Comparison of ENCODE assay signal across 10 cellular contexts in genomic region chr20:24994186-24994465, GRCh38. TPM values are rescaled to one million over a fixed set of nuclear protein-coding genes. Genes with fewer than 3 reads are reported as not detected.
A peak's percentile ranks its signal among the peaks of the same experiment; 100 is the strongest.
DNase-seq lines count a peak whose midpoint lies in the region; ATAC-seq and TF ChIP-seq lines count a peak whose summit lies in the region.
"Had no signal": no experiment of that assay in that cellular context is flagged by ENCODE, and none has a peak within 500 bp of the region (broad histone marks: within the 10 kb centered on the region; RNA-seq: fewer than 3 reads in every experiment).

No MANE protein-coding gene starts in this region.

- peaks cover 36% of the 10 kb centered on the region for H3K4me1 Mint-ChIP-seq in activated naive CD8-positive, alpha-beta T cell treated with anti-CD3 and anti-CD28 coated beads, Interleukin-2, amount 10 ng/mL, durations not matched to agents 7 days and 5 days
- H3K4me1 Mint-ChIP-seq in activated naive CD8-positive, alpha-beta T cell treated with anti-CD3 and anti-CD28 coated beads, Interleukin-2, amount 50 U/mL, for 24 hours, result peaks cover 42% of the 10 kb centered on the region
- peaks cover 30% of the 10 kb centered on the region for H3K4me1 Mint-ChIP-seq in WTC11

- H3K27me3 ChIP-seq in gastroesophageal sphincter (no peaks in the 10 kb centered on the region), thyroid gland (no peaks in the 10 kb centered on the region)
- H3K27me3 ChIP-seq: BE2C had no signal

- no peaks in the 10 kb centered on the region for H3K9me3 ChIP-seq in gastroesophageal sphincter
- H3K9me3 ChIP-seq in thyroid gland, result no peaks in the 10 kb centered on the region
- H3K9me3 ChIP-seq: BE2C had no signal

- no peak for DNase-seq in activated naive CD8-positive, alpha-beta T cell treated with anti-CD3 and anti-CD28 coated beads, Interleukin-2, amount 10 ng/mL, durations not matched to agents 7 days and 5 days
- DNase-seq in activated naive CD8-positive, alpha-beta T cell treated with anti-CD3 and anti-CD28 coated beads, Interleukin-2, amount 50 U/mL, for 24 hours, result no peak
- DNase-seq in WTC11 (ENCODE audit: low spot score) (no peak), thyroid gland (no peak), RWPE1 (ENCODE audit: low spot score) (no peak)

- peak overlapping the region in 3 of 4 donors; percentile 95 to 96 (median 95) for H3K27ac ChIP-seq in gastroesophageal sphincter
- H3K27ac ChIP-seq in thyroid gland, result peak overlapping the region; percentile 16 to 95 (median 88)
- H3K27ac ChIP-seq in RWPE1, result no peak overlapping the region

- TF ChIP-seq CTCF in WTC11 (IDR thresholded peaks at IDR 0.05) (no peak), gastroesophageal sphincter (IDR thresholded peaks at IDR 0.05) (no peak), thyroid gland (IDR thresholded peaks at IDR 0.05) (no peak), RWPE1 (conservative IDR thresholded peaks at IDR 0.05; ENCODE audit: low read depth) (no peak)

- no peak for ATAC-seq in activated naive CD8-positive, alpha-beta T cell treated with anti-CD3 and anti-CD28 coated beads, Interleukin-2, amount 10 ng/mL, durations not matched to agents 7 days and 5 days (ENCODE audit: low read depth)
- no peak for ATAC-seq in activated naive CD8-positive, alpha-beta T cell treated with anti-CD3 and anti-CD28 coated beads, Interleukin-2, amount 50 U/mL, for 24 hours
- ATAC-seq in WTC11 (no peak), gastroesophageal sphincter (no peak), GM21528 (IDR thresholded peaks at IDR 0.05; ENCODE audit: low FRiP score, unreplicated experiment) (no peak), GM21619 (IDR thresholded peaks at IDR 0.05; ENCODE audit: unreplicated experiment) (no peak)

- no peak for TF ChIP-seq EP300 in gastroesophageal sphincter (IDR thresholded peaks at IDR 0.05)

- H3K4me3 Mint-ChIP-seq in activated naive CD8-positive, alpha-beta T cell treated with anti-CD3 and anti-CD28 coated beads, Interleukin-2, amount 10 ng/mL, durations not matched to agents 7 days and 5 days, result peak overlapping the region; percentile 6
- H3K4me3 Mint-ChIP-seq in activated naive CD8-positive, alpha-beta T cell treated with anti-CD3 and anti-CD28 coated beads, Interleukin-2, amount 50 U/mL, for 24 hours, result no peak overlapping the region
- peak overlapping the region; percentile 27 for H3K4me3 Mint-ChIP-seq in WTC11

- no CpG with 5 or more reads among the region's 1 CpG for WGBS in gastroesophageal sphincter (ENCODE audit: low coverage in 1 of 2), 2 donors
- 79 to 88% methylated on average over 1 of the region's 1 CpG for WGBS in thyroid gland, 2 donors

- intact Hi-C loops in thyroid gland (cut with DNase I), result loop anchor here (2.0 to 5.0 kb wide), 2 partner anchors 185 to 403 kb away; no protein-coding TSS in a partner anchor

- H3K36me3 ChIP-seq in gastroesophageal sphincter (no peaks in the 10 kb centered on the region), thyroid gland (no peaks in the 10 kb centered on the region)
- H3K36me3 ChIP-seq: BE2C had no signal

- peaks cover 8% of the 10 kb centered on the region for H3K36me3 Mint-ChIP-seq in activated naive CD8-positive, alpha-beta T cell treated with anti-CD3 and anti-CD28 coated beads, Interleukin-2, amount 10 ng/mL, durations not matched to agents 7 days and 5 days
- H3K36me3 Mint-ChIP-seq in activated naive CD8-positive, alpha-beta T cell treated with anti-CD3 and anti-CD28 coated beads, Interleukin-2, amount 50 U/mL, for 24 hours (ENCODE audit: low read depth), result peaks cover 4% of the 10 kb centered on the region
- no peaks in the 10 kb centered on the region for H3K36me3 Mint-ChIP-seq in WTC11

- POLR2A ChIA-PET in activated naive CD8-positive, alpha-beta T cell treated with anti-CD3 and anti-CD28 coated beads, Interleukin-2, amount 10 ng/mL, durations not matched to agents 7 days and 5 days (lab: Charles Lee), result interaction anchor here (1.3 to 3.9 kb wide), 3 partner anchors 45 to 71 kb away, joined by 4 to 32 read pairs (median 10); partner anchors contain the start of genes ACSS1 and CST7
- POLR2A ChIA-PET in WTC11 (lab: Charles Lee) (no interaction called here), RWPE1 (lab: Yijun Ruan, JAX; ENCODE audit: low non-redundant PET) (no interaction called here)

- peaks cover 8% of the 10 kb centered on the region for H3K27me3 Mint-ChIP-seq in activated naive CD8-positive, alpha-beta T cell treated with anti-CD3 and anti-CD28 coated beads, Interleukin-2, amount 10 ng/mL, durations not matched to agents 7 days and 5 days
- H3K27me3 Mint-ChIP-seq in activated naive CD8-positive, alpha-beta T cell treated with anti-CD3 and anti-CD28 coated beads, Interleukin-2, amount 50 U/mL, for 24 hours, result no peaks in the 10 kb centered on the region
- H3K27me3 Mint-ChIP-seq in WTC11 (ENCODE audit: low read depth), result no peaks in the 10 kb centered on the region; the same call in none of the 2 replicates

- H3K4me1 ChIP-seq in gastroesophageal sphincter (peaks cover 0 to 59% (median 22%) of the 10 kb centered on the region in 3 donors), thyroid gland (peaks cover 45 to 56% of the 10 kb centered on the region in 2 donors)
- H3K4me1 ChIP-seq: BE2C had no signal

- TF ChIP-seq POLR2A in gastroesophageal sphincter (IDR thresholded peaks at IDR 0.05), result no peak
- TF ChIP-seq POLR2A in thyroid gland (IDR thresholded peaks at IDR 0.05), result no peak

- H3K4me3 ChIP-seq in gastroesophageal sphincter (no peak overlapping the region), thyroid gland (replicated peaks in 1 of 3) (no peak overlapping the region)

- CTCF ChIA-PET in WTC11 (lab: Charles Lee) (interaction anchor here (0.8 to 3.3 kb wide), 7 partner anchors 63 to 205 kb away, joined by 3 to 26 read pairs (median 5); no protein-coding TSS in a partner anchor), RWPE1 (lab: Yijun Ruan, JAX) (interaction anchor here (0.5 to 3.7 kb wide), 7 partner anchors 12 to 1645 kb away, joined by 3 to 53 read pairs (median 5); partner anchors contain the start of gene ACSS1)

- peak overlapping the region; percentile 19 for H3K27ac Mint-ChIP-seq in activated naive CD8-positive, alpha-beta T cell treated with anti-CD3 and anti-CD28 coated beads, Interleukin-2, amount 10 ng/mL, durations not matched to agents 7 days and 5 days
- H3K27ac Mint-ChIP-seq in activated naive CD8-positive, alpha-beta T cell treated with anti-CD3 and anti-CD28 coated beads, Interleukin-2, amount 50 U/mL, for 24 hours, result no peak overlapping the region
- no peak overlapping the region for H3K27ac Mint-ChIP-seq in WTC11

- H3K9me3 Mint-ChIP-seq in activated naive CD8-positive, alpha-beta T cell treated with anti-CD3 and anti-CD28 coated beads, Interleukin-2, amount 10 ng/mL, durations not matched to agents 7 days and 5 days, result no peaks in the 10 kb centered on the region
- no peaks in the 10 kb centered on the region for H3K9me3 Mint-ChIP-seq in activated naive CD8-positive, alpha-beta T cell treated with anti-CD3 and anti-CD28 coated beads, Interleukin-2, amount 50 U/mL, for 24 hours
- no peaks in the 10 kb centered on the region for H3K9me3 Mint-ChIP-seq in WTC11

TF ChIP-seq in WTC11, 78 proteins besides CTCF, POLR2A, EP300 and RAD21 (continues in another document):
- TF ChIP-seq ATF3 (CRISPR knock-in tag; conservative IDR thresholded peaks at IDR 0.05) (no peak), FOXJ3 (CRISPR knock-in tag; IDR thresholded peaks at IDR 0.05; ENCODE audit: borderline replicate concordance) (no peak), NFYB (CRISPR knock-in tag; conservative IDR thresholded peaks at IDR 0.05; ENCODE audit: low read depth) (no peak), ZNF219 (CRISPR knock-in tag; IDR thresholded peaks at IDR 0.05; ENCODE audit: borderline replicate concordance) (no peak), MYBL2 (CRISPR knock-in tag; IDR thresholded peaks at IDR 0.05) (no peak), ATF1 (CRISPR knock-in tag; IDR thresholded peaks at IDR 0.05) (no peak), MLX (CRISPR knock-in tag; IDR thresholded peaks at IDR 0.05) (no peak), ZNF317 (CRISPR knock-in tag; IDR thresholded peaks at IDR 0.05; ENCODE audit: borderline replicate concordance, low read depth) (no peak), ZSCAN18 (CRISPR knock-in tag; IDR thresholded peaks at IDR 0.05) (no peak), JUN (CRISPR knock-in tag; IDR thresholded peaks at IDR 0.05) (no peak), SMAD4 (CRISPR knock-in tag; IDR thresholded peaks at IDR 0.05) (no peak), CREM (CRISPR knock-in tag; IDR thresholded peaks at IDR 0.05) (no peak), NFE2L1 (CRISPR knock-in tag; IDR thresholded peaks at IDR 0.05) (no peak), GABPB1 (CRISPR knock-in tag; IDR thresholded peaks at IDR 0.05) (no peak), TEAD1 (CRISPR knock-in tag; IDR thresholded peaks at IDR 0.05) (no peak)

RNA-seq across cellular contexts. Expression of gene APMAP, which starts 1.6 kb away (rescaled TPM):
- 10 to 100 TPM; 60.7 to 64.6 TPM for total RNA-seq in activated naive CD8-positive, alpha-beta T cell treated with anti-CD3 and anti-CD28 coated beads, Interleukin-2, amount 10 ng/mL, durations not matched to agents 7 days and 5 days
- total RNA-seq in WTC11 (2021) (55.3 to 64.4 TPM (median 62.1 TPM) in 3 replicates), gastroesophageal sphincter (10 to 100 TPM; 24.3 to 46.8 (median 35.9) TPM), thyroid gland (100 to 1,000 TPM; 171 to 205 (median 186) TPM)

RNA-seq across cellular contexts. Expression of gene CST7, which starts 45.1 kb away (rescaled TPM):
- total RNA-seq in activated naive CD8-positive, alpha-beta T cell treated with anti-CD3 and anti-CD28 coated beads, Interleukin-2, amount 10 ng/mL, durations not matched to agents 7 days and 5 days, result 10 to 100 TPM; 92.0 to 92.4 TPM
- not detected in 3 replicates for total RNA-seq in WTC11 (2021)
- 1 to 10 TPM in 1 of 4 donors, under 1 TPM in 1, not detected in 2; 0.37 to 4.0 TPM for total RNA-seq in gastroesophageal sphincter
- total RNA-seq in thyroid gland, result 1 to 10 TPM; 1.3 to 3.6 (median 2.5) TPM
- total RNA-seq: frontal cortex had no signal

Comparison
In these comparisons a context has a peak if more than half of its experiments do, and no peak if none do; other contexts are left out.
1. RNA of gene CST7, which starts 45.1 kb away (total RNA-seq): 92.0 to 92.4 TPM in activated naive CD8-positive, alpha-beta T cell treated with anti-CD3 and anti-CD28 coated beads, Interleukin-2, amount 10 ng/mL, durations not matched to agents 7 days and 5 days; 1.3 to 3.6 TPM in thyroid gland, 0.37 to 4.0 TPM in gastroesophageal sphincter and not detected in WTC11; every median in the first group is over 10 times any median in the second.